In the genomic region with DNA sequence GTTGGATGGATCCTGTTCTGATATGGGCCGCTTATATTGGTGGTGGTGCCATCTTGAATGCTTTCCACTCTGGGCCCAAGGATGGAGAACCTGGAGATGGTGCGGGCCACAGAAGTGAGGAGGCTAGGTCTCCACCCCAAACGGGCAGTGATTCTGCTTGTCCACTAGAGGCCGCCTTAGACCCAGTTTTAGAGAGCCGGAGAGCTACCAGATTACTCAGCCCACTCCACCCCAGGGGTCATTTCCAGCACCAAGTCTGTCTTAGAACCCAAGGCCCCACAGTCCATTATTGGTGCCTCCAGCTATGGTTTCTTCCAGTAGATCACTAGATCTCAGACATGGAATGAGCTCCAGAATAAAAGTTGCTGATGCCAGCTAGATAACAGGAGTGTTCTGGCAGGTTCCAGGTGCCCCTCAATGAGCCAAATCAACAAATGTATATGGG, we compare ENCODE assay signal across 8 cellular contexts. TPM values are rescaled to one million over a fixed set of nuclear protein-coding genes. Genes with fewer than 3 reads are reported as not detected.
DNase-seq lines count a peak whose midpoint lies in the region; ATAC-seq lines count a peak whose summit lies in the region.

No MANE protein-coding gene starts in this region.

- H3K27ac Mint-ChIP-seq in naive thymus-derived CD8-positive, alpha-beta T cell = peak overlapping the region in 1 of 10 donors; percentile 9

- ATAC-seq in HG03159 (IDR thresholded peaks at IDR 0.05; ENCODE audit: unreplicated experiment) = peak; percentile 73
- peak; percentile 94 to 100 for ATAC-seq in naive thymus-derived CD8-positive, alpha-beta T cell

- 4 to 5% methylated on average over 5 of the region's 5 CpGs for WGBS in esophagus, 2 donors

- no peaks in the 10 kb centered on the region for H3K36me3 Mint-ChIP-seq in naive thymus-derived CD8-positive, alpha-beta T cell

- H3K27me3 Mint-ChIP-seq in naive thymus-derived CD8-positive, alpha-beta T cell = peaks cover 0 to 6% (median 0%) of the 10 kb centered on the region in 5 donors

- H3K9me3 Mint-ChIP-seq in naive thymus-derived CD8-positive, alpha-beta T cell = no peaks in the 10 kb centered on the region

- H3K36me3 ChIP-seq in NT2/D1 (ENCODE audit: insufficient read depth, insufficient read length, low read length) (no peaks in the 10 kb centered on the region), esophagus (ENCODE audit: control insufficient read depth in 2 of 2, insufficient read depth in 2 of 2, low read length in 1 of 2) (no peaks in the 10 kb centered on the region)

- H3K4me3 ChIP-seq in NT2/D1 (ENCODE audit: insufficient read length, low read depth) (no peak overlapping the region), esophagus (ENCODE audit: low read depth in 1 of 2, low read length in 2 of 2) (no peak overlapping the region)

- H3K4me1 ChIP-seq in NT2/D1 (ENCODE audit: insufficient read depth, insufficient read length) = peaks cover 7% of the 10 kb centered on the region
- H3K4me1 ChIP-seq in esophagus (ENCODE audit: control insufficient read depth in 2 of 2, insufficient read depth in 2 of 2, low read length in 1 of 2) = peaks cover 4 to 11% of the 10 kb centered on the region in 2 donors

- H3K27me3 ChIP-seq in NT2/D1 (ENCODE audit: insufficient read depth, insufficient read length) (no peaks in the 10 kb centered on the region), esophagus (ENCODE audit: control insufficient read depth in 1 of 2, insufficient read depth in 2 of 2, low read length in 2 of 2) (no peaks in the 10 kb centered on the region)

- no peak overlapping the region for H3K9ac ChIP-seq in NT2/D1 (ENCODE audit: insufficient read length, low read depth)

- peaks cover 0 to 12% (median 5%) of the 10 kb centered on the region in 4 donors for H3K4me1 Mint-ChIP-seq in naive thymus-derived CD8-positive, alpha-beta T cell

- peak overlapping the region; percentile 97 to 99 for H3K27ac ChIP-seq in esophagus (ENCODE audit: low read depth in 2 of 2, low read length in 1 of 2)

- POLR2A ChIA-PET in naive thymus-derived CD8-positive, alpha-beta T cell (lab: Charles Lee) = interaction anchor here (0.7 to 1.1 kb wide), 4 partner anchors 35 to 55 kb away, joined by 4 to 6 read pairs (median 6); no protein-coding TSS in a partner anchor

- DNase-seq in SHP77 (lab: John Stamatoyannopoulos, UW) (peak; percentile 4 to 18), SHP77 treated with DMSO at 0.1 percent for 48 hours (lab: John Stamatoyannopoulos, UW) (no peak), NT2/D1 (ENCODE audit: low read depth, low spot score) (peak; percentile 57), activated T-cell treated with anti-CD3 and anti-CD28 coated beads for 4 hours (peak; percentile 64)
- peak; percentile 41 to 83 (median 65) for DNase-seq in naive thymus-derived CD8-positive, alpha-beta T cell
- peak; percentile 53 for DNase-seq in stimulated activated naive CD4-positive, alpha-beta T cell treated with Interleukin-2 at 50 U/mL for 16 hours (lab: John Stamatoyannopoulos, UW)

- H3K4me3 Mint-ChIP-seq in naive thymus-derived CD8-positive, alpha-beta T cell = no peak overlapping the region

- no peaks in the 10 kb centered on the region for H3K9me3 ChIP-seq in NT2/D1 (ENCODE audit: insufficient read depth, low read length)
- H3K9me3 ChIP-seq in esophagus (ENCODE audit: control insufficient read depth in 2 of 2, insufficient read depth in 1 of 2, low read depth in 1 of 2, low read length in 1 of 2) = no peaks in the 10 kb centered on the region

RNA-seq across cellular contexts. Expression of a gene that starts 11.8 kb away (rescaled TPM):
- 10 to 100 TPM; 16.1 to 25.3 TPM for polyA plus RNA-seq in esophagus
- total RNA-seq in naive thymus-derived CD8-positive, alpha-beta T cell = 10 to 100 TPM; 60.4 to 61.7 TPM
- polyA plus RNA-seq in naive thymus-derived CD8-positive, alpha-beta T cell = 1 to 10 TPM; 4.6 to 6.7 (median 5.1) TPM

RNA-seq across cellular contexts. Expression of a gene that starts 24.8 kb away (rescaled TPM):
- polyA plus RNA-seq in esophagus = 10 to 100 TPM in 1 of 2 donors, 1 to 10 TPM in 1; 7.0 to 13.7 TPM
- total RNA-seq in naive thymus-derived CD8-positive, alpha-beta T cell = under 1 TPM; 0.26 to 0.30 TPM
- polyA plus RNA-seq in naive thymus-derived CD8-positive, alpha-beta T cell = not detected

Comparison
In these comparisons a context has a peak if more than half of its experiments do, and no peak if none do; other contexts are left out.
1. RNA of a gene that starts 24.8 kb away (polyA plus RNA-seq): 7.0 to 13.7 TPM in esophagus; not detected in naive thymus-derived CD8-positive, alpha-beta T cell; every median in the first group is over 4 times any median in the second.